26 cellular contexts compared by ENCODE assay signal in the genomic region with DNA sequence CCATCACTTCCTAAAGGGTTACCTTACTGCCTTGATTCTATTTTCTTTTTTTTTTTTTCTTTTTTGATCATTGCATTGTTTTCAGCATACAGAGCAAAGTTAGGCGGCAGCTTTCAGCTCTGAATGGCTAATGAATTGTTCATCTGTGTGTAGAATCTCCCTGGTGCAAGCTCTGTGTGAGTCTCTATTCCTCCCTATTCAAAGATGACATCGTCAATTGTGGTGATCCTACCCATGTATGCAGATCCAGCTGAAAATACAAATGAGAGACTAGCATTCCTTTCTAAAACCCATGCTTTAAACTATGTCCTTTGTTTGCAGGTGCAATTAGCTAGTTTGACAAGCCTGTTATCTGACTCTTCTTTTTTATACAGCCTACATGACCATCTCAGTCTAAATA.
"Had no signal": no experiment of that assay in that cellular context is flagged by ENCODE, and none has a peak within 500 bp of the region (broad histone marks: within the 10 kb centered on the region; RNA-seq: fewer than 3 reads in every experiment).

No MANE protein-coding gene starts in this region.

- H3K9me3 Mint-ChIP-seq: activated T-helper 17 cell treated with anti-CD3 and anti-CD28 coated beads, Interleukin-2, amount 50 U/mL, for 72 hours; T-cell had no signal

- H3K4me3 Mint-ChIP-seq: activated CD8-positive, alpha-beta T cell treated with anti-CD3 and anti-CD28 coated beads, Interleukin-2, amount 10 ng/mL, durations not matched to agents 7 days and 5 days; activated naive CD8-positive, alpha-beta T cell treated with anti-CD3 and anti-CD28 coated beads, Interleukin-2, amount 10 ng/mL, durations not matched to agents 7 days and 5 days; activated T-helper 17 cell treated with anti-CD3 and anti-CD28 coated beads, Interleukin-2, amount 50 U/mL, for 72 hours; mesothelial cell of epicardium; nephron; T-cell; T-helper 2 cell treated with Interferon-gamma antibody and Interleukin-4, amounts not matched to agents 5 μg/mL and 100 μg/mL, for 36 hours had no signal

- H3K36me3 ChIP-seq: heart right ventricle, lower lobe of right lung, right lobe of liver, stomach, transverse colon, uterus had no signal

- ATAC-seq: activated CD8-positive, alpha-beta T cell treated with anti-CD3 and anti-CD28 coated beads, Interleukin-2, amount 10 ng/mL, durations not matched to agents 7 days and 5 days; activated T-helper 17 cell treated with anti-CD3 and anti-CD28 coated beads, Interleukin-2, amount 50 U/mL, for 72 hours; heart right ventricle; left lobe of liver; lower lobe of right lung; right lobe of liver; T-cell had no signal

- H3K4me3 ChIP-seq: heart right ventricle, lower lobe of right lung, right lobe of liver, skin epidermis, stomach, transverse colon, uterus had no signal

- H3K4me1 Mint-ChIP-seq: activated naive CD8-positive, alpha-beta T cell treated with anti-CD3 and anti-CD28 coated beads, Interleukin-2, amount 10 ng/mL, durations not matched to agents 7 days and 5 days; activated T-helper 17 cell treated with anti-CD3 and anti-CD28 coated beads, Interleukin-2, amount 50 U/mL, for 72 hours; nephron had no signal

- H3K4me1 ChIP-seq: heart right ventricle, lower lobe of right lung, parathyroid adenoma, right lobe of liver, stomach, transverse colon, uterus had no signal

- H3K79me2 ChIP-seq: parathyroid adenoma had no signal

- FAIRE-seq: endometrium had no signal

- DNase-seq: activated CD4-positive, alpha-beta T cell treated with anti-CD3 and anti-CD28 coated beads for 1 hour; activated CD4-positive, alpha-beta T cell treated with anti-CD3 and anti-CD28 coated beads, Interleukin-2, amount 50 U/mL, for 1 hour; activated CD8-positive, alpha-beta T cell treated with anti-CD3 and anti-CD28 coated beads, Interleukin-2, amount 10 ng/mL, durations not matched to agents 7 days and 5 days; activated naive CD4-positive, alpha-beta T cell; activated naive CD8-positive, alpha-beta T cell treated with anti-CD3 and anti-CD28 coated beads, Interleukin-2, amount 10 ng/mL, durations not matched to agents 7 days and 5 days; amygdala; cortex of kidney; effector CD4-positive, alpha-beta T cell; heart right ventricle; lower lobe of right lung; nucleus accumbens; right lobe of liver; stimulated activated CD4-positive, alpha-beta T cell treated with anti-CD3 and anti-CD28 coated beads, Interleukin-1b, Interleukin-23, amount 100 ng/mL, for 48 hours; stomach; T-cell; transverse colon; uterus had no signal

- H3K27ac ChIP-seq: heart right ventricle, lower lobe of right lung, parathyroid adenoma, right lobe of liver, skin epidermis, stomach, transverse colon, uterus, VCaP had no signal

- H3K27me3 Mint-ChIP-seq: activated naive CD8-positive, alpha-beta T cell treated with anti-CD3 and anti-CD28 coated beads, Interleukin-2, amount 10 ng/mL, durations not matched to agents 7 days and 5 days; activated T-helper 17 cell treated with anti-CD3 and anti-CD28 coated beads, Interleukin-2, amount 50 U/mL, for 72 hours; T-cell had no signal

- H3K9ac ChIP-seq: parathyroid adenoma had no signal

- H2AFZ ChIP-seq: parathyroid adenoma had no signal

- H3K27ac Mint-ChIP-seq: activated CD8-positive, alpha-beta T cell treated with anti-CD3 and anti-CD28 coated beads, Interleukin-2, amount 10 ng/mL, durations not matched to agents 7 days and 5 days; activated naive CD8-positive, alpha-beta T cell treated with anti-CD3 and anti-CD28 coated beads, Interleukin-2, amount 10 ng/mL, durations not matched to agents 7 days and 5 days; activated T-helper 17 cell treated with anti-CD3 and anti-CD28 coated beads, Interleukin-2, amount 50 U/mL, for 72 hours; mesothelial cell of epicardium; nephron; T-cell; T-helper 2 cell treated with Interferon-gamma antibody and Interleukin-4, amounts not matched to agents 5 μg/mL and 100 μg/mL, for 36 hours had no signal

- H3K27me3 ChIP-seq: heart right ventricle, right lobe of liver, stomach, transverse colon, uterus had no signal

- H3K9me3 ChIP-seq: heart right ventricle, lower lobe of right lung, right lobe of liver, stomach, transverse colon, uterus had no signal
